Comparison of ENCODE assay signal across 8 cellular contexts in genomic region chr20:10217517-10218410, GRCh38. TPM values are rescaled to one million over a fixed set of nuclear protein-coding genes. Genes with fewer than 3 reads are reported as not detected.
DNase-seq lines count a peak whose midpoint lies in the region; ATAC-seq and TF ChIP-seq lines count a peak whose summit lies in the region.

No MANE protein-coding gene starts in this region.

- TF ChIP-seq CTCF in osteocyte (IDR thresholded peaks at IDR 0.05), result no peak

- peaks cover 36% of the 10 kb centered on the region for H3K4me1 Mint-ChIP-seq in activated T-helper 2 cell treated with anti-CD3 and anti-CD28 coated beads, Interferon-gamma antibody, Interleukin-2, Interleukin-4, amounts not matched to agents 10 μg/mL and 5 μg/mL and 100 μg/mL, durations not matched to agents 14 hours and 24 hours and 36 hours (ENCODE audit: low read depth)
- H3K4me1 Mint-ChIP-seq in osteocyte (ENCODE audit: unreplicated experiment), result peaks cover 20% of the 10 kb centered on the region

- H3K27me3 Mint-ChIP-seq in activated T-helper 2 cell treated with anti-CD3 and anti-CD28 coated beads, Interferon-gamma antibody, Interleukin-2, Interleukin-4, amounts not matched to agents 10 μg/mL and 5 μg/mL and 100 μg/mL, durations not matched to agents 14 hours and 24 hours and 36 hours (ENCODE audit: low read depth), result peaks cover 5% of the 10 kb centered on the region
- H3K27me3 Mint-ChIP-seq in osteocyte (ENCODE audit: unreplicated experiment), result peaks cover 45% of the 10 kb centered on the region

- H3K4me3 Mint-ChIP-seq in activated T-helper 2 cell treated with anti-CD3 and anti-CD28 coated beads, Interferon-gamma antibody, Interleukin-2, Interleukin-4, amounts not matched to agents 10 μg/mL and 5 μg/mL and 100 μg/mL, durations not matched to agents 14 hours and 24 hours and 36 hours (ENCODE audit: low read depth), result peak overlapping the region; percentile 81
- H3K4me3 Mint-ChIP-seq in osteocyte (ENCODE audit: unreplicated experiment), result peak overlapping the region; percentile 75

- H3K36me3 Mint-ChIP-seq in activated T-helper 2 cell treated with anti-CD3 and anti-CD28 coated beads, Interferon-gamma antibody, Interleukin-2, Interleukin-4, amounts not matched to agents 10 μg/mL and 5 μg/mL and 100 μg/mL, durations not matched to agents 14 hours and 24 hours and 36 hours (ENCODE audit: low read depth), result no peaks in the 10 kb centered on the region
- H3K36me3 Mint-ChIP-seq in osteocyte (ENCODE audit: unreplicated experiment), result no peaks in the 10 kb centered on the region

- peak overlapping the region; percentile 97 for H3K27ac Mint-ChIP-seq in activated T-helper 2 cell treated with anti-CD3 and anti-CD28 coated beads, Interferon-gamma antibody, Interleukin-2, Interleukin-4, amounts not matched to agents 10 μg/mL and 5 μg/mL and 100 μg/mL, durations not matched to agents 14 hours and 24 hours and 36 hours
- peak overlapping the region; percentile 51 for H3K27ac Mint-ChIP-seq in osteocyte (ENCODE audit: unreplicated experiment)

- intact Hi-C loops in activated T-helper 2 cell treated with anti-CD3 and anti-CD28 coated beads, Interferon-gamma antibody, Interleukin-2, Interleukin-4, amounts not matched to agents 10 μg/mL and 5 μg/mL and 100 μg/mL, durations not matched to agents 14 hours and 24 hours and 36 hours (cut with micrococcal nuclease), result loop anchor here (1.0 to 10.0 kb wide), 8 partner anchors 45 to 455 kb away; partner anchors contain the start of genes JAG1 and MKKS
- intact Hi-C loops in left cardiac atrium (cut with DNase I), result loop anchor here in 1 of 2 donors (5.0 kb wide), 2 partner anchors 125 to 210 kb away; no protein-coding TSS in a partner anchor

- DNase-seq in DMS53 treated with DMSO at 0.1 percent for 48 hours (lab: John Stamatoyannopoulos, UW; ENCODE audit: unreplicated experiment) (peak; percentile 95), NCI-H2029 (lab: John Stamatoyannopoulos, UW) (peak; percentile 78), left cardiac atrium (peak; percentile 65), osteocyte (ENCODE audit: extremely low spot score, unreplicated experiment) (no peak)
- DNase-seq in activated T-helper 2 cell treated with anti-CD3 and anti-CD28 coated beads, Interferon-gamma antibody, Interleukin-2, Interleukin-4, amounts not matched to agents 10 μg/mL and 5 μg/mL and 100 μg/mL, durations not matched to agents 14 hours and 24 hours and 36 hours (ENCODE audit: low spot score), result peak; percentile 15

- no peaks in the 10 kb centered on the region for H3K9me3 Mint-ChIP-seq in activated T-helper 2 cell treated with anti-CD3 and anti-CD28 coated beads, Interferon-gamma antibody, Interleukin-2, Interleukin-4, amounts not matched to agents 10 μg/mL and 5 μg/mL and 100 μg/mL, durations not matched to agents 14 hours and 24 hours and 36 hours
- no peaks in the 10 kb centered on the region for H3K9me3 Mint-ChIP-seq in osteocyte (ENCODE audit: unreplicated experiment)

- ATAC-seq in left cardiac atrium, result peak; percentile 62 to 71
- ATAC-seq in GM18519 (IDR thresholded peaks at IDR 0.05; ENCODE audit: low FRiP score, unreplicated experiment), result no peak
- ATAC-seq in GM21723 (IDR thresholded peaks at IDR 0.05; ENCODE audit: unreplicated experiment), result no peak
- ATAC-seq in GM19455 (IDR thresholded peaks at IDR 0.05; ENCODE audit: unreplicated experiment), result no peak

RNA-seq across cellular contexts. Expression of gene SNAP25, which starts 0.9 kb away (rescaled TPM):
- total RNA-seq in activated T-helper 2 cell treated with anti-CD3 and anti-CD28 coated beads, Interferon-gamma antibody, Interleukin-2, Interleukin-4, amounts not matched to agents 10 μg/mL and 5 μg/mL and 100 μg/mL, durations not matched to agents 14 hours and 24 hours and 36 hours, result 14.2 and 15.2 TPM in 2 replicates
- total RNA-seq in left cardiac atrium, result 1 to 10 TPM in 1 of 2 donors, under 1 TPM in 1; 0.97 to 2.8 TPM
- 0.81 and 1.6 TPM in 2 replicates for total RNA-seq in osteocyte

Comparison
In these comparisons a context has a peak if more than half of its experiments do, and no peak if none do; other contexts are left out.
1. ATAC-seq: peak in left cardiac atrium (2 of 2); none in GM18519 (single experiment), GM21723 (single experiment) and GM19455 (single experiment).